In genomic region chr7:149422914-149423285, GRCh38 we compare ENCODE assay signal across 8 cellular contexts.
DNase-seq lines count a peak whose midpoint lies in the region; ATAC-seq and TF ChIP-seq lines count a peak whose summit lies in the region.

No MANE protein-coding gene starts in this region.

- H3K4me2 ChIP-seq in OCI-LY3 (ENCODE audit: low read length): peak overlapping the region; percentile 82

- no peaks in the 10 kb centered on the region for H3K27me3 ChIP-seq in OCI-LY3 (ENCODE audit: low read depth, low read length)
- H3K27me3 ChIP-seq in muscle layer of colon (ENCODE audit: control insufficient read depth in 1 of 2, insufficient read depth in 2 of 2, low read length in 2 of 2): no peaks in the 10 kb centered on the region

- no peaks in the 10 kb centered on the region for H3K79me2 ChIP-seq in OCI-LY3 (ENCODE audit: low read length)

- H3K27ac ChIP-seq in OCI-LY3 (ENCODE audit: low read length) (no peak overlapping the region), muscle layer of colon (ENCODE audit: low read depth, low read length) (no peak overlapping the region), caudate nucleus (ENCODE audit: low read depth, low read length) (no peak overlapping the region)

- H3K36me3 ChIP-seq in OCI-LY3 (replicated peaks; ENCODE audit: low read depth, low read length): no peaks in the 10 kb centered on the region
- no peaks in the 10 kb centered on the region for H3K36me3 ChIP-seq in muscle layer of colon (ENCODE audit: insufficient read depth, low read length)

- peak overlapping the region; percentile 70 for H3K4me3 Mint-ChIP-seq in central memory CD8-positive, alpha-beta T cell

- TF ChIP-seq CTCF in OCI-LY3 (IDR thresholded peaks at IDR 0.05; ENCODE audit: low read depth, low read length): no peak

- H3K9me3 Mint-ChIP-seq in central memory CD8-positive, alpha-beta T cell: no peaks in the 10 kb centered on the region

- peak overlapping the region; percentile 98 for H2AFZ ChIP-seq in OCI-LY3 (ENCODE audit: low read depth, low read length)

- H3K27ac Mint-ChIP-seq in central memory CD8-positive, alpha-beta T cell (ENCODE audit: low read depth): no peak overlapping the region

- H3K9ac ChIP-seq in OCI-LY3 (ENCODE audit: low read length): peak overlapping the region; percentile 69
- no peak overlapping the region for H3K9ac ChIP-seq in muscle layer of colon (ENCODE audit: low read length)

- H3K4me1 Mint-ChIP-seq in central memory CD8-positive, alpha-beta T cell: no peaks in the 10 kb centered on the region

- no peaks in the 10 kb centered on the region for H3K27me3 Mint-ChIP-seq in central memory CD8-positive, alpha-beta T cell

- H3K36me3 Mint-ChIP-seq in central memory CD8-positive, alpha-beta T cell (ENCODE audit: insufficient read depth): peaks cover 3% of the 10 kb centered on the region

- no peaks in the 10 kb centered on the region for H4K20me1 ChIP-seq in OCI-LY3 (ENCODE audit: insufficient read depth, low read length)

- H3K4me3 ChIP-seq in OCI-LY3 (ENCODE audit: low read length) (peak overlapping the region; percentile 76), muscle layer of colon (ENCODE audit: low read depth in 1 of 2, low read length in 2 of 2) (peak overlapping the region; percentile 35 to 71)

- DNase-seq in central memory CD8-positive, alpha-beta T cell (ENCODE audit: low spot score in 2 of 2): no peak
- no peak for DNase-seq in NCI-H82 (lab: John Stamatoyannopoulos, UW)
- no peak for DNase-seq in caudate nucleus (lab: John Stamatoyannopoulos, UW)

- ATAC-seq in GM19023 (IDR thresholded peaks at IDR 0.05; ENCODE audit: unreplicated experiment) (peak; percentile 2), GM21717 (IDR thresholded peaks at IDR 0.05; ENCODE audit: unreplicated experiment) (no peak), HG02981 (IDR thresholded peaks at IDR 0.05; ENCODE audit: unreplicated experiment) (no peak)
- no peak for ATAC-seq in central memory CD8-positive, alpha-beta T cell (replicated peaks; ENCODE audit: extremely low read depth, poor library complexity, severe bottlenecking)

- H3K4me1 ChIP-seq in OCI-LY3 (ENCODE audit: low read length) (no peaks in the 10 kb centered on the region), muscle layer of colon (ENCODE audit: insufficient read depth, low read length) (no peaks in the 10 kb centered on the region)

- H3K9me3 ChIP-seq in OCI-LY3 (ENCODE audit: insufficient read depth, low read length) (no peaks in the 10 kb centered on the region), muscle layer of colon (ENCODE audit: low read length) (no peaks in the 10 kb centered on the region)
